Comparison of ENCODE assay signal across 8 cellular contexts in the genomic region with DNA sequence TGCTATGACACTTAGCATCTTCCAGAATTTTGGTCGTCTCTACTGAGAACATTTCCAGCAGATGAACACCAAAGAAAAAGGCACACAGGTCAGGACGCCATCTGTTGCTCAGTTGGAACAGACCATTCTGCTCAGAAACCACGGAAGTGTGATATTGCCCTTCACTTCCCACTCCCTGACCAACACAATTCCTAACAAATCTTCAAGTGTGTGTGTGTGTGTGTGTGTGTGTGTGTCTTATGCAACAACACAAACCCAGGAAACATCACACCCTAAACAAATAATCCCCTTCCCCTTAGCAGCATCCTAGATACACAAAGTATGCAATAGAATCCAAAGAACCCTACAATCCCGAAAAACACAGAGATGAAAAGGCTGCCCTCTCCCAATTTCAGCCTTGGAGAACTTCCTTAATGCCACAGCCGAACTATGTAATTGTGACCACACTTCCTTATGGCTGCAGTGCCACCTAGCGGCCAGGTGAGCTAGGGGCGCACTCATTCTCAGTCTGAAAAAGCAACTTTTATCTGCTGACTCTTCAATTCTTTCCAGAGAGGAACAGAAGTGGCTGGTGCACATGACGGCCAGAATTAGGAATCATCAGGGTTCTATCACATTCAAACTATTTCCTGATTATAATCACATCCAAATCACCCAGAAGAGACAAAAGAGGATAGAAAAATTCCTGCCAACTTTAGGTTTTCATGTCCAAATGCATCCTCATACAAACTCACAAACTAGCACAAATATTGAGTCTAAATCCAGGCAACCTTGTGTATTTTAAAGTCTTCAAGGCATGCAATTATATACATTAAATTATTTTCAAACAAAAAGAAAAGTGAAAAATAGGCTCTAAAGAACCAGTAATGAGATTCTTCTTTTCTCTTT.
DNase-seq lines count a peak whose midpoint lies in the region; ATAC-seq and TF ChIP-seq lines count a peak whose summit lies in the region.

No MANE protein-coding gene starts in this region.

- 14 to 15% methylated on average over 8 of the region's 8 CpGs for WGBS in aorta, 2 donors

- H3K4me3 Mint-ChIP-seq in progenitor cell of endocrine pancreas (ENCODE audit: low read depth), result no peak overlapping the region

- H3K27ac Mint-ChIP-seq in progenitor cell of endocrine pancreas, result no peak overlapping the region

- H3K4me3 ChIP-seq in aorta (ENCODE audit: low read length in 2 of 2), result no peak overlapping the region

- intact Hi-C loops in aorta (cut with DNase I), result loop anchor here (5.0 to 10.0 kb wide), 2 partner anchors 735 to 737 kb away; no protein-coding TSS in a partner anchor

- TF ChIP-seq CTCF in progenitor cell of endocrine pancreas (IDR thresholded peaks at IDR 0.05; ENCODE audit: unreplicated experiment), result peak; percentile 98

- H3K27me3 ChIP-seq in aorta (ENCODE audit: control insufficient read depth in 1 of 2, insufficient read depth in 2 of 2, low read length in 1 of 2), result no peaks in the 10 kb centered on the region

- H3K4me1 ChIP-seq in aorta (ENCODE audit: control insufficient read depth in 1 of 2, insufficient read depth in 2 of 2, low read length in 2 of 2), result no peaks in the 10 kb centered on the region

- ATAC-seq in GM21723 (IDR thresholded peaks at IDR 0.05; ENCODE audit: unreplicated experiment) (peak; percentile 89), aorta (ENCODE audit: low FRiP score) (peak; percentile 83)

- no peaks in the 10 kb centered on the region for H3K36me3 ChIP-seq in aorta (ENCODE audit: control insufficient read depth in 1 of 2, insufficient read depth in 2 of 2, low read length in 1 of 2)

- no peaks in the 10 kb centered on the region for H3K9me3 ChIP-seq in aorta (ENCODE audit: control insufficient read depth, low read length)

- peaks cover 5% of the 10 kb centered on the region for H3K27me3 Mint-ChIP-seq in progenitor cell of endocrine pancreas

- DNase-seq in GDM1 (lab: John Stamatoyannopoulos, UW), result peak; percentile 2
- DNase-seq in Kasumi-1 (lab: John Stamatoyannopoulos, UW), result peak; percentile 63 to 77
- DNase-seq in SHP77 (lab: John Stamatoyannopoulos, UW), result peak; percentile 18 to 28
- peak; percentile 7 to 49 (median 45) for DNase-seq in activated naive CD4-positive, alpha-beta T cell (lab: John Stamatoyannopoulos, UW)
- DNase-seq in globus pallidus (ENCODE audit: low spot score), result peak; percentile 29
- peak; percentile 68 for DNase-seq in progenitor cell of endocrine pancreas (ENCODE audit: low spot score, unreplicated experiment)
- peak; percentile 65 to 91 for DNase-seq in aorta

- H3K4me1 Mint-ChIP-seq in progenitor cell of endocrine pancreas (ENCODE audit: low read depth), result peaks cover 1% of the 10 kb centered on the region

- H3K27ac ChIP-seq in aorta (ENCODE audit: low read depth in 1 of 2, low read length in 2 of 2), result no peak overlapping the region

- peaks cover 3% of the 10 kb centered on the region for H3K9me3 Mint-ChIP-seq in progenitor cell of endocrine pancreas (ENCODE audit: low read depth)

- H3K36me3 Mint-ChIP-seq in progenitor cell of endocrine pancreas (ENCODE audit: insufficient read depth), result no peaks in the 10 kb centered on the region

Comparison
In these comparisons a context has a peak if more than half of its experiments do, and no peak if none do; other contexts are left out.
1. DNase-seq: peak in every context shown above with its lines; median percentile 78 in aorta; 70 in Kasumi-1; 68 in progenitor cell of endocrine pancreas; 45 in activated naive CD4-positive, alpha-beta T cell; 29 in globus pallidus; 23 in SHP77; 2 in GDM1.